Comparison of ENCODE assay signal across 15 cellular contexts in genomic region chr7:28954446-28954845, GRCh38. TPM values are rescaled to one million over a fixed set of nuclear protein-coding genes. Genes with fewer than 3 reads are reported as not detected.
"Had no signal": no experiment of that assay in that cellular context is flagged by ENCODE, and none has a peak within 500 bp of the region (broad histone marks: within the 10 kb centered on the region; RNA-seq: fewer than 3 reads in every experiment).

No MANE protein-coding gene starts in this region.

- H3K27me3 ChIP-seq: pancreas, thyroid gland, uterus had no signal

- DNase-seq: activated naive CD4-positive, alpha-beta T cell treated with Interleukin-2 at 50 U/mL for 16 hours; aorta; dermis blood vessel endothelial cell; effector memory CD8-positive, alpha-beta T cell; mesendoderm; pancreas; stimulated activated CD4-positive, alpha-beta T cell treated with anti-CD3 and anti-CD28 coated beads, Interleukin-2, amount 100 ng/mL, for 48 hours; T-cell; T-helper 9 cell; thyroid gland; uterus had no signal

- H3K9me3 ChIP-seq: pancreas, thyroid gland, uterus had no signal

- H3K36me3 ChIP-seq: pancreas, thyroid gland, uterus had no signal

- H3K27ac ChIP-seq: pancreas had no signal

- ATAC-seq: activated CD4-positive, CD25-positive, alpha-beta regulatory T cell treated with anti-CD3 and anti-CD28 coated beads, Interleukin-2, amount 50 U/mL, for 24 hours; activated T-helper 17 cell treated with anti-CD3 and anti-CD28 coated beads, Interleukin-2, amount 50 U/mL, for 72 hours; effector memory CD8-positive, alpha-beta T cell; left lobe of liver; pancreas; stimulated activated memory B cell treated with anti-CD40 and anti-IgM and Interleukin-4, amounts not matched to agents 10 μg/mL and 1 μg/mL and 100 μg/mL, for 72 hours; T-cell had no signal

- H3K4me3 ChIP-seq: pancreas, thyroid gland, uterus had no signal

RNA-seq across cellular contexts. Expression of gene TRIL, which starts 3.7 kb away (rescaled TPM):
- total RNA-seq: activated T-helper 17 cell treated with anti-CD3 and anti-CD28 coated beads, Interleukin-2, amount 50 U/mL, for 72 hours; T-cell had no signal
